7 cellular contexts compared by ENCODE assay signal in genomic region chr7:99954643-99955042, GRCh38. TPM values are rescaled to one million over a fixed set of nuclear protein-coding genes. Genes with fewer than 3 reads are reported as not detected.
"Had no signal": no experiment of that assay in that cellular context is flagged by ENCODE, and none has a peak within 500 bp of the region (broad histone marks: within the 10 kb centered on the region; RNA-seq: fewer than 3 reads in every experiment).

No MANE protein-coding gene starts in this region.

RNA-seq across cellular contexts. Expression of gene AZGP1, which starts 21.2 kb away (rescaled TPM):
- total RNA-seq: dermis blood vessel endothelial cell; endothelial cell of umbilical vein; glomerular endothelial cell; mononuclear cell; naive thymus-derived CD4-positive, alpha-beta T cell had no signal

RNA-seq across cellular contexts. Expression of gene GJC3, which starts 25.2 kb away (rescaled TPM):
- total RNA-seq: endothelial cell of umbilical vein, gastrocnemius medialis, kidney epithelial cell had no signal
